ENCODE assay signal across 8 cellular contexts in the genomic region with DNA sequence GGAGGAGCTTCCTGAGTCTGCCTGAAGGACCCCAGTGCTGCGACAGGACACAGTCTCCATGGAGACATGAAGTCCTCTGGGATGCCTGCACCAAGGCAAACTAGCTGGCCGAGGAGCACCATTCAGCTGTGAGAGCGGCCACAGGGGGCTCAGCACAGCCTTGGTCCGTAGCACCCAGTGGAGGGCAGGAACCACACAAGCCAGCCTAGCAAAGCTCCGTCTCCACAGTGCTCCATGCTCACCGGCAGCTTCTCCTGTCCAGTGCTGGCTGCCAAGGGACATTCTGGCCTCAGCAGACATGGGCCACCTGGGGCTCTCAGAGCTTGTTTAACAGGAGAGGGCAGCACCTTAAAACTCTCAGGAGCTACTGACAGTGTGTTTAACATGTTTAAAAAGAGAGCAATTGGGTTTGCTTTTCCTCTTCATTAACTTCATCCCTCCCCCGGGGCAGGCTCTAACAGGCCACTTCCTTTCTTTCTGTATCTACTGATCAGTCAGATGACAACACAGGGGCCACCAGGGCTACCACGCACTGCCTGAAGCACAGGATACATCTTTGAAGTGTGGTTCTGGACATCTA. TPM values are rescaled to one million over a fixed set of nuclear protein-coding genes. Genes with fewer than 3 reads are reported as not detected.
A peak's percentile ranks its signal among the peaks of the same experiment; 100 is the strongest.
DNase-seq lines count a peak whose midpoint lies in the region; ATAC-seq lines count a peak whose summit lies in the region.

No MANE protein-coding gene starts in this region.

- H3K4me3 Mint-ChIP-seq in T-helper 17 cell, result no peak overlapping the region

- ATAC-seq in HG03097 (IDR thresholded peaks at IDR 0.05; ENCODE audit: low FRiP score, unreplicated experiment) (peak; percentile 42), T-helper 17 cell (peak; percentile 34)

- H3K27me3 ChIP-seq in SJCRH30, result 0 out of 2 replicates have a peak, but pooled peaks cover 20% of the 10 kb centered on the region

- H3K27ac ChIP-seq in SJCRH30, result no peak overlapping the region

- H3K27me3 Mint-ChIP-seq in T-helper 17 cell, result no peaks in the 10 kb centered on the region

- peaks cover 10% of the 10 kb centered on the region for H3K36me3 Mint-ChIP-seq in T-helper 17 cell (ENCODE audit: low read depth)

- peak; percentile 15 for DNase-seq in stimulated activated naive CD4-positive, alpha-beta T cell treated with Interleukin-2 at 50 U/mL for 16 hours (lab: John Stamatoyannopoulos, UW)
- DNase-seq in stimulated activated naive CD4-positive, alpha-beta T cell (lab: John Stamatoyannopoulos, UW), result no peak
- DNase-seq in T-helper 17 cell, result no peak
- DNase-seq in left kidney (ENCODE audit: low read depth, low spot score), result peak; percentile 79
- DNase-seq in DMS53 treated with DMSO at 0.1 percent for 48 hours (lab: John Stamatoyannopoulos, UW; ENCODE audit: unreplicated experiment), result no peak
- no peak for DNase-seq in SJCRH30
- no peak for DNase-seq in NCI-H1048 (lab: John Stamatoyannopoulos, UW)

- H3K4me1 Mint-ChIP-seq in T-helper 17 cell, result peaks cover 25% of the 10 kb centered on the region

- no peaks in the 10 kb centered on the region for H3K4me1 ChIP-seq in SJCRH30

- H3K9me3 ChIP-seq in T-helper 17 cell (ENCODE audit: control insufficient read depth, low read length, poor library complexity, severe bottlenecking) (no peaks in the 10 kb centered on the region), SJCRH30 (replicated peaks) (no peaks in the 10 kb centered on the region)

- peak overlapping the region; percentile 86 for H3K27ac Mint-ChIP-seq in T-helper 17 cell

- H3K36me3 ChIP-seq in SJCRH30, result no peaks in the 10 kb centered on the region

- H3K4me3 ChIP-seq in SJCRH30, result no peak overlapping the region

RNA-seq across cellular contexts. Expression of a gene that starts 57.0 kb away (rescaled TPM):
- total RNA-seq in T-helper 17 cell, result 100 to 1,000 TPM; 106 to 115 TPM
- 37.6 and 47.9 TPM in 2 replicates for total RNA-seq in SJCRH30 (2014; rRNA removed; shearing (Covaris generic))

Comparison
In these comparisons a context has a peak if more than half of its experiments do, and no peak if none do; other contexts are left out.
1. DNase-seq: peak in stimulated activated naive CD4-positive, alpha-beta T cell treated with Interleukin-2 at 50 U/mL for 16 hours (single experiment) and left kidney (single experiment); none in stimulated activated naive CD4-positive, alpha-beta T cell (0 of 6), T-helper 17 cell (0 of 3), DMS53 treated with DMSO at 0.1 percent for 48 hours (single experiment), SJCRH30 (0 of 2) and NCI-H1048 (single experiment).